Comparison of ENCODE assay signal across 8 cellular contexts in the genomic region with DNA sequence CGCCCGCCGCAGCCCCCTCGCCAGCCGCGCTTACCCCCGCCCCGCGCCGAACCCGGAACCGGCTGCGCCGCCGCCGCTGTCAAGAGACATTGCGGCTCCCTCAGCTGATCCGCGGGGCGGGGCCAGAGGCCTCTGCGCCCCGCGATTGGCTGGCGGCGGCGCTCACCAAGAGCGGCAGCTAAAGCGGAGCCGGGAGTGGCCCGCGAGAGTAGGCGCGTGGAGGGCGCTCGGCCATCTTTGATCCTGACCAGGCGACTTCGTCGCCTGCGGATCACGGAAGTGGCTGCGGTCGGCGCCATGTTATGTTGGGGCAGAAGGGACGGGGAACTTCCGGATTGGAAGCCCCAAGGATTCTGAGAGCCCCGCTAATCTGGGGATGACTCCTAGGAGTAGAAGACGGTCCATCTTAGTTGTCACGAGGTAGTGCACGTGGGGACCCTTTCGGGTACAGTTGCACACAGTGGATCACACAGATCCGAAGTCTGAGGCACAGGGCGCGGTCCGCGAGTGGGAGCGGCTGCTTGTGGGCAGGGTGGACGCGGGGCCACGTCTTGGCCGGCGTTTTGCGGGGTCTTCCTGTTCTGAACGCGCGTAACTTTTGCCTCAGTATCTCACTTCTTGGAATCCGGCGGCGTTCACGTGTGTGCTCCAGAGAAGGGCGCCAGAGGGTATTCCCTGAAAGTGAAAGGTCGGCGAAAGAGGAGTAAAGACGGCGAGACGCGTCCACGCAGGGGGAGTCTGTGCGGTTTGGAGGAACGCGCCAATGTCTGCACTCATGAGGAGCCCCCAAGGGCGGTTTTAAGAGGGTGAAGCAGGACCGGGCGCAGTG. TPM values are rescaled to one million over a fixed set of nuclear protein-coding genes. Genes with fewer than 3 reads are reported as not detected.
DNase-seq lines count a peak whose midpoint lies in the region; ATAC-seq and TF ChIP-seq lines count a peak whose summit lies in the region.

A gene with protein sequence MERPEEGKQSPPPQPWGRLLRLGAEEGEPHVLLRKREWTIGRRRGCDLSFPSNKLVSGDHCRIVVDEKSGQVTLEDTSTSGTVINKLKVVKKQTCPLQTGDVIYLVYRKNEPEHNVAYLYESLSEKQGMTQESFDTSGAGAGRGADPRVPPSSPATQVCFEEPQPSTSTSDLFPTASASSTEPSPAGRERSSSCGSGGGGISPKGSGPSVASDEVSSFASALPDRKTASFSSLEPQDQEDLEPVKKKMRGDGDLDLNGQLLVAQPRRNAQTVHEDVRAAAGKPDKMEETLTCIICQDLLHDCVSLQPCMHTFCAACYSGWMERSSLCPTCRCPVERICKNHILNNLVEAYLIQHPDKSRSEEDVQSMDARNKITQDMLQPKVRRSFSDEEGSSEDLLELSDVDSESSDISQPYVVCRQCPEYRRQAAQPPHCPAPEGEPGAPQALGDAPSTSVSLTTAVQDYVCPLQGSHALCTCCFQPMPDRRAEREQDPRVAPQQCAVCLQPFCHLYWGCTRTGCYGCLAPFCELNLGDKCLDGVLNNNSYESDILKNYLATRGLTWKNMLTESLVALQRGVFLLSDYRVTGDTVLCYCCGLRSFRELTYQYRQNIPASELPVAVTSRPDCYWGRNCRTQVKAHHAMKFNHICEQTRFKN (minus strand): TSS at position 93 of the 829 bp plus-strand sequence. CDS start 277 bp downstream, outside the sequence.

- H3K27ac ChIP-seq in HUES48 (ENCODE audit: low read depth, low read length) (peak within 1 kb of the TSS; percentile 75), PC-9 (peak within 1 kb of the TSS; percentile 88), esophagus squamous epithelium (peak within 1 kb of the TSS; percentile 90 to 99 (median 96)), muscle layer of duodenum (ENCODE audit: low read length) (peak within 1 kb of the TSS; percentile 97)

- H3K4me1 ChIP-seq in HUES48 (ENCODE audit: control insufficient read depth, insufficient read depth, low read length) (peaks cover 13% of the 10 kb centered on the region), PC-9 (replicated peaks; ENCODE audit: insufficient read depth) (no peaks in the 10 kb centered on the region), esophagus squamous epithelium (peaks cover 0 to 24% (median 5%) of the 10 kb centered on the region in 3 donors), muscle layer of duodenum (ENCODE audit: control insufficient read depth in 1 of 2, insufficient read depth in 2 of 2, low read length in 2 of 2) (peaks cover 0 to 6% of the 10 kb centered on the region in 2 donors)

- peak in 2 of 4 donors; percentile 33 to 39 for TF ChIP-seq POLR2A in esophagus squamous epithelium (IDR thresholded peaks at IDR 0.05)

- POLR2A ChIA-PET in PC-9 (lab: Charles Lee; ENCODE audit: unreplicated experiment): interaction anchor here (0.6 to 0.7 kb wide), 3 partner anchors 59 to 734 kb away, joined by 3 to 5 read pairs (median 4); no protein-coding TSS in a partner anchor

- H3K27ac Mint-ChIP-seq in activated T-helper 1 cell treated with anti-CD3 and anti-CD28 coated beads, Interleukin-12 subunit alpha, Interleukin-12 subunit beta, Interleukin-2, Interleukin-4 antibody, amounts not matched to agents 30 ng/mL and 10 ng/mL and 1 ng/mL, durations not matched to agents 14 hours and 24 hours and 36 hours: peak within 1 kb of the TSS; percentile 100

- TSS peak; percentile 98 for BruUV-seq in PC-9 (replicated peaks; lab: Mats Ljungman, UMichigan)

- peaks cover 15% of the 10 kb centered on the region for H3K4me1 Mint-ChIP-seq in activated T-helper 1 cell treated with anti-CD3 and anti-CD28 coated beads, Interleukin-12 subunit alpha, Interleukin-12 subunit beta, Interleukin-2, Interleukin-4 antibody, amounts not matched to agents 30 ng/mL and 10 ng/mL and 1 ng/mL, durations not matched to agents 14 hours and 24 hours and 36 hours (ENCODE audit: low read depth)

- H4K20me1 ChIP-seq in PC-9 (ENCODE audit: insufficient read depth): no peaks in the 10 kb centered on the region

- H3K27me3 Mint-ChIP-seq in activated T-helper 1 cell treated with anti-CD3 and anti-CD28 coated beads, Interleukin-12 subunit alpha, Interleukin-12 subunit beta, Interleukin-2, Interleukin-4 antibody, amounts not matched to agents 30 ng/mL and 10 ng/mL and 1 ng/mL, durations not matched to agents 14 hours and 24 hours and 36 hours (ENCODE audit: insufficient read depth): peaks cover 2% of the 10 kb centered on the region

- peaks cover 35% of the 10 kb centered on the region for H3K9me3 Mint-ChIP-seq in activated T-helper 1 cell treated with anti-CD3 and anti-CD28 coated beads, Interleukin-12 subunit alpha, Interleukin-12 subunit beta, Interleukin-2, Interleukin-4 antibody, amounts not matched to agents 30 ng/mL and 10 ng/mL and 1 ng/mL, durations not matched to agents 14 hours and 24 hours and 36 hours

- H3K79me2 ChIP-seq in PC-9 (ENCODE audit: low read depth): no peaks in the 10 kb centered on the region

- H3K4me3 Mint-ChIP-seq in activated T-helper 1 cell treated with anti-CD3 and anti-CD28 coated beads, Interleukin-12 subunit alpha, Interleukin-12 subunit beta, Interleukin-2, Interleukin-4 antibody, amounts not matched to agents 30 ng/mL and 10 ng/mL and 1 ng/mL, durations not matched to agents 14 hours and 24 hours and 36 hours: peak within 1 kb of the TSS; percentile 99

- H3K9ac ChIP-seq in HUES48 (ENCODE audit: low read depth, low read length): peak within 1 kb of the TSS; percentile 83

- CTCF ChIA-PET in PC-9 (lab: Charles Lee): no interaction called here

- intact Hi-C loops in PC-9 (cut with micrococcal nuclease; ENCODE audit: unreplicated experiment): loop anchor here (1.0 to 2.0 kb wide), 3 partner anchors 21 to 99 kb away; partner anchors contain the start of genes ZNF26 and ZNF605
- intact Hi-C loops in activated T-helper 1 cell treated with anti-CD3 and anti-CD28 coated beads, Interleukin-12 subunit alpha, Interleukin-12 subunit beta, Interleukin-2, Interleukin-4 antibody, amounts not matched to agents 30 ng/mL and 10 ng/mL and 1 ng/mL, durations not matched to agents 14 hours and 24 hours and 36 hours (cut with micrococcal nuclease): loop anchor here (1.0 to 10.0 kb wide), 13 partner anchors 17 to 743 kb away; partner anchors contain the start of genes DDX51, GOLGA3, NOC4L and PGAM5
- intact Hi-C loops in esophagus squamous epithelium (cut with DNase I): no loop called here

- H3K36me3 Mint-ChIP-seq in activated T-helper 1 cell treated with anti-CD3 and anti-CD28 coated beads, Interleukin-12 subunit alpha, Interleukin-12 subunit beta, Interleukin-2, Interleukin-4 antibody, amounts not matched to agents 30 ng/mL and 10 ng/mL and 1 ng/mL, durations not matched to agents 14 hours and 24 hours and 36 hours (ENCODE audit: low read depth): peaks cover 35% of the 10 kb centered on the region

- H3K4me3 ChIP-seq in HUES48 (ENCODE audit: low read depth, low read length) (peak within 1 kb of the TSS; percentile 81), PC-9 (peak within 1 kb of the TSS; percentile 95), esophagus squamous epithelium (peak within 1 kb of the TSS; percentile 82 to 92 (median 89)), muscle layer of duodenum (ENCODE audit: low read depth in 1 of 2, low read length in 2 of 2) (peak within 1 kb of the TSS; percentile 88 to 91)

- WGBS in esophagus squamous epithelium, 2 donors: 6 to 14% methylated on average over 6 to 26 of the region's 83 CpGs

- no peaks in the 10 kb centered on the region for H3K9me2 ChIP-seq in PC-9 (ENCODE audit: insufficient read depth)

- no peaks in the 10 kb centered on the region for H3K9me3 ChIP-seq in HUES48 (ENCODE audit: control insufficient read depth, insufficient read depth, low read length)
- H3K9me3 ChIP-seq in PC-9 (ENCODE audit: insufficient read depth, low read depth): peaks cover 10% of the 10 kb centered on the region
- H3K9me3 ChIP-seq in esophagus squamous epithelium: no peaks in the 10 kb centered on the region
- H3K9me3 ChIP-seq in muscle layer of duodenum (ENCODE audit: control insufficient read depth in 1 of 2, low read length in 2 of 2): no peaks in the 10 kb centered on the region

- H2AFZ ChIP-seq in PC-9: peak within 1 kb of the TSS; percentile 100

- ATAC-seq in GM21381 (IDR thresholded peaks at IDR 0.05; ENCODE audit: unreplicated experiment): peak; percentile 99

- peaks cover 9% of the 10 kb centered on the region; the same call in 1 of the 2 replicates for H3K36me3 ChIP-seq in HUES48 (ENCODE audit: control insufficient read depth, insufficient read depth, low read length)
- H3K36me3 ChIP-seq in PC-9 (ENCODE audit: low read depth): no peaks in the 10 kb centered on the region
- H3K36me3 ChIP-seq in esophagus squamous epithelium: peaks cover 0 to 28% (median 0%) of the 10 kb centered on the region in 3 donors
- H3K36me3 ChIP-seq in muscle layer of duodenum (ENCODE audit: control insufficient read depth in 1 of 2, insufficient read depth in 2 of 2, low read length in 2 of 2): no peaks in the 10 kb centered on the region

- peak within 1 kb of the TSS; percentile 85 for H3K4me2 ChIP-seq in PC-9

- peaks cover 4% of the 10 kb centered on the region for H3F3A ChIP-seq in PC-9 (ENCODE audit: insufficient read depth, low read depth)

- no peak for TF ChIP-seq CTCF in PC-9 (conservative IDR thresholded peaks at IDR 0.05)
- no peak for TF ChIP-seq CTCF in esophagus squamous epithelium (IDR thresholded peaks at IDR 0.05)

- H3K27me3 ChIP-seq in HUES48 (ENCODE audit: control insufficient read depth, insufficient read depth, low read length): no peaks in the 10 kb centered on the region
- 0 out of 2 replicates have a peak, but pooled peaks cover 3% of the 10 kb centered on the region for H3K27me3 ChIP-seq in PC-9 (ENCODE audit: insufficient read depth, low read depth)
- H3K27me3 ChIP-seq in esophagus squamous epithelium: no peaks in the 10 kb centered on the region
- H3K27me3 ChIP-seq in muscle layer of duodenum (ENCODE audit: low read depth, low read length): no peaks in the 10 kb centered on the region

- DNase-seq in COLO829 (ENCODE audit: low spot score) (peak; percentile 88), PC-9 (peak; percentile 88 to 92), esophagus squamous epithelium (lab: John Stamatoyannopoulos, UW) (peak; percentile 77)
- peak; percentile 93 for DNase-seq in activated T-helper 1 cell treated with anti-CD3 and anti-CD28 coated beads, Interleukin-12 subunit alpha, Interleukin-12 subunit beta, Interleukin-2, Interleukin-4 antibody, amounts not matched to agents 30 ng/mL and 10 ng/mL and 1 ng/mL, durations not matched to agents 14 hours and 24 hours and 36 hours (ENCODE audit: low spot score)
- peak; percentile 83 for DNase-seq in stimulated activated CD8-positive, alpha-beta memory T cell treated with anti-CD3 and anti-CD28 coated beads, Interleukin-7, amount 100 ng/mL, for 24 hours (ENCODE audit: low read depth)

RNA-seq across cellular contexts. Expression of the gene that starts here (rescaled TPM):
- 15.5 and 17.8 TPM in 2 replicates for total RNA-seq in PC-9 (2021)
- total RNA-seq in activated T-helper 1 cell treated with anti-CD3 and anti-CD28 coated beads, Interleukin-12 subunit alpha, Interleukin-12 subunit beta, Interleukin-2, Interleukin-4 antibody, amounts not matched to agents 30 ng/mL and 10 ng/mL and 1 ng/mL, durations not matched to agents 14 hours and 24 hours and 36 hours: 63.7 and 65.6 TPM in 2 replicates
- total RNA-seq in esophagus squamous epithelium: 10 to 100 TPM; 19.0 to 37.9 (median 35.8) TPM

Comparison
In these comparisons a context has a peak if more than half of its experiments do, and no peak if none do; other contexts are left out.
1. Peak in every context shown above with its lines: DNase-seq, ATAC-seq, H3K4me3 ChIP-seq and H3K27ac ChIP-seq.